22 cellular contexts compared by ENCODE assay signal in the genomic region with DNA sequence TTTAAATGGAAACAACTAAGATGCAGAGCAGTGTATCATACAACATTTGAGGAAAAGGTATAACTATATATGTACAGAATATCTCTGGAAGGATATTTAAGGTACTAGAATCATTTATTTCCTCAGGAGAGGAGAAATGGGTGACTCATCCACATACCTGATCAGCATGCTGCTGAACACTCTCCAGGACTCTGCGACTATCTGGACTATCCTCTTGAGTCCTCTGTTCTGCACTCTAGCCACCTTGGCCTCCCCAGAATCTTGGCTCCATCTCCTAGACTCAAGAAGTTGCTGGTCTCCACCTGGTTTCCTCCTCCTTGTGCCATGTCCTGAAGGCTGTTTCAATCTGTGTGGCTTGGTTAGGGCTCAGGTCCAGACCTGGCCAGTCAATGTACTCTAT. TPM values are rescaled to one million over a fixed set of nuclear protein-coding genes. Genes with fewer than 3 reads are reported as not detected.
"Had no signal": no experiment of that assay in that cellular context is flagged by ENCODE, and none has a peak within 500 bp of the region (broad histone marks: within the 10 kb centered on the region; RNA-seq: fewer than 3 reads in every experiment).

No MANE protein-coding gene starts in this region.

- H3K27ac Mint-ChIP-seq: endodermal cell, memory B cell, mesothelial cell of epicardium, natural killer cell had no signal

- H3K4me3 ChIP-seq: colonic mucosa, gastrocnemius medialis, heart right ventricle, left ventricle myocardium inferior, lower lobe of right lung, ovary, stomach, thoracic aorta, transverse colon had no signal

- H3K27ac ChIP-seq: colonic mucosa, gastrocnemius medialis, heart right ventricle, left ventricle myocardium inferior, lower lobe of right lung, ovary, stomach, thoracic aorta, transverse colon had no signal

- H3K9me3 ChIP-seq: colonic mucosa, gastrocnemius medialis, heart right ventricle, left ventricle myocardium inferior, lower lobe of right lung, ovary, stomach, thoracic aorta, transverse colon had no signal

- ATAC-seq: gastrocnemius medialis, heart right ventricle, left cardiac atrium, lower lobe of right lung, natural killer cell, right cardiac atrium had no signal

- H3K9me3 Mint-ChIP-seq: endodermal cell, memory B cell, mesothelial cell of epicardium, neural crest cell had no signal

- H3K27me3 ChIP-seq: ovary had no signal

- H3K4me1 ChIP-seq: colonic mucosa, gastrocnemius medialis, heart right ventricle, left ventricle myocardium inferior, lower lobe of right lung, stomach, transverse colon had no signal

- DNase-seq: colonic mucosa; effector CD4-positive, alpha-beta T cell; endodermal cell; gastrocnemius medialis; heart right ventricle; hypothalamus; left cardiac atrium; left ventricle myocardium inferior; lower lobe of right lung; natural killer cell; ovary; right cardiac atrium; small intestine; stimulated activated CD4-positive, alpha-beta T cell treated with anti-CD3 and anti-CD28 coated beads, Interleukin-12 subunit alpha, Interleukin-12 subunit beta, amount 100 ng/mL, for 4 hours; stimulated activated naive CD4-positive, alpha-beta T cell; stomach; substantia nigra; transverse colon had no signal

- H3K36me3 ChIP-seq: colonic mucosa, gastrocnemius medialis, heart right ventricle, left ventricle myocardium inferior, lower lobe of right lung, ovary, stomach, thoracic aorta, transverse colon had no signal

- H3K4me1 Mint-ChIP-seq: endodermal cell, memory B cell, natural killer cell had no signal

- H3K4me3 Mint-ChIP-seq: endodermal cell, memory B cell, mesothelial cell of epicardium, natural killer cell, neural crest cell had no signal

- H3K36me3 Mint-ChIP-seq: memory B cell, mesothelial cell of epicardium, natural killer cell had no signal

RNA-seq across cellular contexts. Expression of a gene that starts 8.8 kb away (rescaled TPM):
- total RNA-seq: natural killer cell had no signal

RNA-seq across cellular contexts. Expression of a gene that starts 43.7 kb away (rescaled TPM):
- total RNA-seq: natural killer cell had no signal
